ENCODE assay signal across 10 cellular contexts in genomic region chr5:355379-355935, GRCh38.
"Had no signal": no experiment of that assay in that cellular context is flagged by ENCODE, and none has a peak within 500 bp of the region (broad histone marks: within the 10 kb centered on the region; RNA-seq: fewer than 3 reads in every experiment).

No MANE protein-coding gene starts in this region.

- H3K9me3 ChIP-seq: colonic mucosa, gastrocnemius medialis, transverse colon had no signal

- H3K4me3 ChIP-seq: colonic mucosa, gastrocnemius medialis, heart right ventricle, skin epidermis, transverse colon had no signal

- H3K27me3 ChIP-seq: colonic mucosa had no signal

- H3K27ac Mint-ChIP-seq: activated CD4-positive, alpha-beta memory T cell treated with anti-CD3 and anti-CD28 coated beads for 36 hours; activated naive CD4-positive, alpha-beta T cell treated with anti-CD3 and anti-CD28 coated beads, Interleukin-2, amount 10 ng/mL, durations not matched to agents 7 days and 5 days had no signal

- DNase-seq: activated CD4-positive, alpha-beta memory T cell treated with anti-CD3 and anti-CD28 coated beads for 36 hours; activated naive CD4-positive, alpha-beta T cell treated with anti-CD3 and anti-CD28 coated beads, Interleukin-2, amount 10 ng/mL, durations not matched to agents 7 days and 5 days; caudate nucleus; colonic mucosa; effector CD8-positive, alpha-beta T cell; gastrocnemius medialis; retina; transverse colon had no signal

- H3K27ac ChIP-seq: colonic mucosa, gastrocnemius medialis, heart right ventricle, skin epidermis, transverse colon had no signal

- H3K4me3 Mint-ChIP-seq: activated CD4-positive, alpha-beta memory T cell treated with anti-CD3 and anti-CD28 coated beads for 36 hours; activated naive CD4-positive, alpha-beta T cell treated with anti-CD3 and anti-CD28 coated beads, Interleukin-2, amount 10 ng/mL, durations not matched to agents 7 days and 5 days had no signal

- H3K4me1 Mint-ChIP-seq: activated naive CD4-positive, alpha-beta T cell treated with anti-CD3 and anti-CD28 coated beads, Interleukin-2, amount 10 ng/mL, durations not matched to agents 7 days and 5 days had no signal

- H3K4me1 ChIP-seq: colonic mucosa, gastrocnemius medialis, transverse colon had no signal

- H3K36me3 ChIP-seq: colonic mucosa, gastrocnemius medialis, heart right ventricle, transverse colon had no signal

- H3K27me3 Mint-ChIP-seq: activated naive CD4-positive, alpha-beta T cell treated with anti-CD3 and anti-CD28 coated beads, Interleukin-2, amount 10 ng/mL, durations not matched to agents 7 days and 5 days had no signal

- ATAC-seq: gastrocnemius medialis had no signal
